Comparison of ENCODE assay signal across 10 cellular contexts in the genomic region with DNA sequence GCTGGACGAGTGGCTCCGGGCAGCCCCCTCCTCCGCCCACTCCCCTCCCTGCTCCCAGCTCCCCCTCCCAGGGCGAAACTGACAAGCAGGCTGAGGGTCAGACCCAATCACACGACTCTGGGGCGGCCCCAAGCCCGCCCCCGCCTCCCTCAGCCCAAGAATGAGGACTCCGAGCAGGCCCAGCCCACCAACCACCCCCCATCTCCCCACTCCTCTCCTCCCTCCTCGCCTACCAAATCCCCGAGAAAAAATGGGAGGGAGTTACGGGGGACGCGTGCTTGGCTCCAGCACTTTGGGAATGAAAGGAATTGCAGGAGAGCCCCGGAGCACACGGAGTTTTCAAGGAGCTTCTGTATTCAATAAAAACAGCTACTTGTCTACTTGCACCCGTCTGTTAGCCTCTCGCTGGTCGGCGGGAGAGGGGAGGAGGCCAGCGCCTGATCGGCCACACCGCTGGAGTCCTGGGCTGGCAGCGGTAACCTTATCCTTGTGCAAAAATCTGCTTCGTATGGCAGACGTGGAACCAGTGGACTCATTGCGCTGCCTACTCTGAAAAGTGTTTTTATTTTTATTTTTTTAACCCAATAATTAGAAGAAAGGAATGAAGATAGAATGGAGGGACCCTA. TPM values are rescaled to one million over a fixed set of nuclear protein-coding genes. Genes with fewer than 3 reads are reported as not detected.
DNase-seq lines count a peak whose midpoint lies in the region; ATAC-seq and TF ChIP-seq lines count a peak whose summit lies in the region.
"Had no signal": no experiment of that assay in that cellular context is flagged by ENCODE, and none has a peak within 500 bp of the region (broad histone marks: within the 10 kb centered on the region; RNA-seq: fewer than 3 reads in every experiment).

No MANE protein-coding gene starts in this region.

- no peaks in the 10 kb centered on the region for H3K9me3 Mint-ChIP-seq in activated naive CD4-positive, alpha-beta T cell treated with anti-CD3 and anti-CD28 coated beads for 36 hours
- H3K9me3 Mint-ChIP-seq: activated CD8-positive, alpha-beta T cell treated with anti-CD3 and anti-CD28 coated beads for 36 hours had no signal

- H3K4me1 ChIP-seq in NT2/D1 (ENCODE audit: insufficient read depth, insufficient read length), result no peaks in the 10 kb centered on the region
- peaks cover 0 to 13% of the 10 kb centered on the region in 2 donors for H3K4me1 ChIP-seq in muscle layer of duodenum (ENCODE audit: control insufficient read depth in 1 of 2, insufficient read depth in 2 of 2, low read length in 2 of 2)
- peaks cover 0 to 31% (median 0%) of the 10 kb centered on the region in 4 donors for H3K4me1 ChIP-seq in tibial nerve

- no peak overlapping the region for H3K27ac Mint-ChIP-seq in activated naive CD4-positive, alpha-beta T cell treated with anti-CD3 and anti-CD28 coated beads for 36 hours
- H3K27ac Mint-ChIP-seq: activated CD8-positive, alpha-beta T cell treated with anti-CD3 and anti-CD28 coated beads for 36 hours had no signal

- TF ChIP-seq EP300 in tibial nerve (IDR thresholded peaks at IDR 0.05), result no peak

- H3K4me3 Mint-ChIP-seq in activated naive CD4-positive, alpha-beta T cell treated with anti-CD3 and anti-CD28 coated beads for 36 hours, result no peak overlapping the region
- H3K4me3 Mint-ChIP-seq: activated CD8-positive, alpha-beta T cell treated with anti-CD3 and anti-CD28 coated beads for 36 hours had no signal

- H3K27me3 ChIP-seq in NT2/D1 (ENCODE audit: insufficient read depth, insufficient read length) (peaks cover 8% of the 10 kb centered on the region), muscle layer of duodenum (ENCODE audit: low read depth, low read length) (peaks cover 10% of the 10 kb centered on the region), tibial nerve (no peaks in the 10 kb centered on the region)

- no peak for TF ChIP-seq POLR2A in tibial nerve (IDR thresholded peaks at IDR 0.05)

- H3K36me3 ChIP-seq in NT2/D1 (ENCODE audit: insufficient read depth, insufficient read length, low read length), result no peaks in the 10 kb centered on the region
- no peaks in the 10 kb centered on the region for H3K36me3 ChIP-seq in muscle layer of duodenum (ENCODE audit: control insufficient read depth in 1 of 2, insufficient read depth in 2 of 2, low read length in 2 of 2)
- H3K36me3 ChIP-seq in tibial nerve, result no peaks in the 10 kb centered on the region

- peaks cover 9% of the 10 kb centered on the region for H3K4me1 Mint-ChIP-seq in activated naive CD4-positive, alpha-beta T cell treated with anti-CD3 and anti-CD28 coated beads for 36 hours (ENCODE audit: low read depth)

- H3K9me3 ChIP-seq in NT2/D1 (ENCODE audit: insufficient read depth, low read length), result no peaks in the 10 kb centered on the region
- no peaks in the 10 kb centered on the region for H3K9me3 ChIP-seq in muscle layer of duodenum (ENCODE audit: control insufficient read depth in 1 of 2, low read length in 2 of 2)
- no peaks in the 10 kb centered on the region for H3K9me3 ChIP-seq in tibial nerve

- H3K27me3 Mint-ChIP-seq in activated naive CD4-positive, alpha-beta T cell treated with anti-CD3 and anti-CD28 coated beads for 36 hours (ENCODE audit: low read depth), result peaks cover 30% of the 10 kb centered on the region

- CTCF ChIA-PET in activated naive CD4-positive, alpha-beta T cell treated with anti-CD3 and anti-CD28 coated beads for 36 hours (lab: Charles Lee), result no interaction called here

- H3K36me3 Mint-ChIP-seq in activated naive CD4-positive, alpha-beta T cell treated with anti-CD3 and anti-CD28 coated beads for 36 hours (ENCODE audit: low read depth), result no peaks in the 10 kb centered on the region

- H3K27ac ChIP-seq in muscle layer of duodenum (ENCODE audit: low read length) (no peak overlapping the region), tibial nerve (peak overlapping the region in 2 of 4 donors; percentile 76 to 84)

- H3K4me3 ChIP-seq in NT2/D1 (ENCODE audit: insufficient read length, low read depth), result peak overlapping the region; percentile 84
- H3K4me3 ChIP-seq in fibroblast of mammary gland (ENCODE audit: control insufficient read depth, low read depth, low read length), result peak overlapping the region; percentile 53
- H3K4me3 ChIP-seq in muscle layer of duodenum (ENCODE audit: low read depth in 1 of 2, low read length in 2 of 2), result peak overlapping the region; percentile 51 to 72
- peak overlapping the region; percentile 33 to 63 (median 52) for H3K4me3 ChIP-seq in tibial nerve

- WGBS in tibial nerve, 2 donors, result 5 to 10% methylated on average over 19 to 27 of the region's 27 CpGs

- DNase-seq in NT2/D1 (ENCODE audit: low read depth, low spot score) (peak; percentile 74), fibroblast of mammary gland (ENCODE audit: low read depth) (no peak), tibial nerve (ENCODE audit: low spot score in 2 of 2) (no peak), cortex of kidney (lab: John Stamatoyannopoulos, UW) (no peak), NCI-H345 treated with DMSO at 0.1 percent for 48 hours (lab: John Stamatoyannopoulos, UW; ENCODE audit: unreplicated experiment) (no peak)
- DNase-seq in activated naive CD4-positive, alpha-beta T cell treated with anti-CD3 and anti-CD28 coated beads for 36 hours, result no peak
- DNase-seq: activated CD8-positive, alpha-beta T cell treated with anti-CD3 and anti-CD28 coated beads for 36 hours; NCI-H510A had no signal

- intact Hi-C loops in activated naive CD4-positive, alpha-beta T cell treated with anti-CD3 and anti-CD28 coated beads for 36 hours (cut with micrococcal nuclease), result no loop called here

- H3K9ac ChIP-seq in NT2/D1 (ENCODE audit: insufficient read length, low read depth), result peak overlapping the region; percentile 77

- ATAC-seq in HG03354 (IDR thresholded peaks at IDR 0.05; ENCODE audit: poor library complexity, severe bottlenecking, unreplicated experiment), result no peak
- ATAC-seq: activated CD8-positive, alpha-beta T cell treated with anti-CD3 and anti-CD28 coated beads for 36 hours had no signal

- TF ChIP-seq CTCF in fibroblast of mammary gland (conservative IDR thresholded peaks at IDR 0.05; ENCODE audit: control insufficient read depth, insufficient read depth, low read depth, low read length) (no peak), tibial nerve (IDR thresholded peaks at IDR 0.05) (no peak)

RNA-seq across cellular contexts. Expression of a gene that starts 0.3 kb away (rescaled TPM):
- total RNA-seq in tibial nerve, result 10 to 100 TPM in 3 of 4 donors, 1 to 10 TPM in 1; 9.8 to 24.3 (median 12.8) TPM
- total RNA-seq in activated naive CD4-positive, alpha-beta T cell treated with anti-CD3 and anti-CD28 coated beads for 36 hours, result not detected
- total RNA-seq: activated CD8-positive, alpha-beta T cell treated with anti-CD3 and anti-CD28 coated beads for 36 hours had no signal

Comparison
In these comparisons a context has a peak if more than half of its experiments do, and no peak if none do; other contexts are left out.
1. RNA of a gene that starts 0.3 kb away (total RNA-seq): 9.8 to 24.3 TPM in tibial nerve; not detected in activated naive CD4-positive, alpha-beta T cell treated with anti-CD3 and anti-CD28 coated beads for 36 hours; every median in the first group is over 10 times any median in the second.
2. Peak in every context shown above with its lines, with median percentiles within 50 percentile points of each other: H3K4me3 ChIP-seq.